In the genomic region with DNA sequence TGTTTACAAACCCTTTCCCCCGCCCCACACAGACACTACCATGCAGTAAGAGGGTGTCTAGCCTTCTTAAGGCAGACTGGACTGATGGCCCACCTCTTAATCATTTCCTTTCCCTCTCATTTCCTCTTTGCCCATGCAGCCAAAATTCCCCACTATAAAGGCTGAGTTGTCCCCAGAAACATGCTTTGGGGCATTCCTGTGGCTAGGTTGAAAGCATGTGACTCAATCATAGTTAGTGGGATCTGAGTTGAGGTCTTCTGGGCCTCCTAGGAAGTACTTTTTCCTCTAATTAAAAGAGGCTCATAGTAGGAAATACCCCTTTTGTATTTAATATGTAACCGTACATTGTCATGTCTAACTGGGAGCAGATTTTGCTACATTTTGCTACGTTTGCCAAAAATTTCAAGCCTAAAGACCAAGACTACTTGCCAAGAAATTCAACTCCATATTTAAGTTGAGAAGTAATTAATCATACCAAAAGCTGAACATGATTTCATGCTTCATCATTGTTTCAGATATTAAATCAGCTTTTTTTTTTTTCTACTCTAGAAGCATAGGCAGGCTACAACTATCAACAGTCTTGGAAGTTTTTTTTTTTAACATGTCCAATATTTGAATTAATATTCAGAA, we compare ENCODE assay signal across 13 cellular contexts.
DNase-seq lines count a peak whose midpoint lies in the region; ATAC-seq and TF ChIP-seq lines count a peak whose summit lies in the region.
"Had no signal": no experiment of that assay in that cellular context is flagged by ENCODE, and none has a peak within 500 bp of the region (broad histone marks: within the 10 kb centered on the region; RNA-seq: fewer than 3 reads in every experiment).

No MANE protein-coding gene starts in this region.

- no peak for TF ChIP-seq POLR2A in thyroid gland (IDR thresholded peaks at IDR 0.05)

- H3K27me3 Mint-ChIP-seq in nephron (ENCODE audit: low read depth) (no peaks in the 10 kb centered on the region), neural progenitor cell (ENCODE audit: insufficient read depth, low read depth) (no peaks in the 10 kb centered on the region)
- H3K27me3 Mint-ChIP-seq in activated CD4-positive, alpha-beta T cell treated with anti-CD3 and anti-CD28 coated beads for 36 hours, result peaks cover 2% of the 10 kb centered on the region
- H3K27me3 Mint-ChIP-seq in effector memory CD8-positive, alpha-beta T cell, result no peaks in the 10 kb centered on the region
- H3K27me3 Mint-ChIP-seq: natural killer cell treated with Interleukin-12 subunit alpha and Interleukin-12 subunit beta and Interleukin-15 and Interleukin-18, amount 100 ng/mL, for 72 hours had no signal

- intact Hi-C loops in mammary epithelial cell (cut with micrococcal nuclease), result no loop called here
- intact Hi-C loops in activated CD4-positive, alpha-beta T cell treated with anti-CD3 and anti-CD28 coated beads for 36 hours (cut with DNase I, micrococcal nuclease), result loop anchor here in 1 of 2 experiments (10.0 kb wide), 1 partner anchor 217 kb away; no protein-coding TSS in a partner anchor
- intact Hi-C loops in thyroid gland (cut with DNase I), result no loop called here

- H3K27ac Mint-ChIP-seq in nephron (peak overlapping the region in 2 of 3 experiments; percentile 61 to 72), neural progenitor cell (no peak overlapping the region)
- no peak overlapping the region for H3K27ac Mint-ChIP-seq in activated CD4-positive, alpha-beta T cell treated with anti-CD3 and anti-CD28 coated beads for 36 hours
- no peak overlapping the region for H3K27ac Mint-ChIP-seq in effector memory CD8-positive, alpha-beta T cell
- H3K27ac Mint-ChIP-seq: activated CD8-positive, alpha-beta T cell treated with anti-CD3 and anti-CD28 coated beads, Interleukin-2, amount 10 ng/mL, durations not matched to agents 7 days and 5 days; natural killer cell treated with Interleukin-12 subunit alpha and Interleukin-12 subunit beta and Interleukin-15 and Interleukin-18, amount 100 ng/mL, for 72 hours had no signal

- no peaks in the 10 kb centered on the region for H3K9me3 ChIP-seq in mammary epithelial cell (replicated peaks; ENCODE audit: insufficient read depth, low read length)
- H3K9me3 ChIP-seq in neural progenitor cell (ENCODE audit: low read depth), result no peaks in the 10 kb centered on the region
- H3K9me3 ChIP-seq in thyroid gland, result no peaks in the 10 kb centered on the region

- H3K9ac ChIP-seq in mammary epithelial cell (ENCODE audit: insufficient read depth, low read length) (no peak overlapping the region), neural progenitor cell (no peak overlapping the region)

- ATAC-seq in activated CD4-positive, alpha-beta T cell treated with anti-CD3 and anti-CD28 coated beads for 36 hours, result no peak
- no peak for ATAC-seq in effector memory CD8-positive, alpha-beta T cell (replicated peaks)
- ATAC-seq: activated CD8-positive, alpha-beta T cell treated with anti-CD3 and anti-CD28 coated beads, Interleukin-2, amount 10 ng/mL, durations not matched to agents 7 days and 5 days; natural killer cell treated with Interleukin-12 subunit alpha and Interleukin-12 subunit beta and Interleukin-15 and Interleukin-18, amount 100 ng/mL, for 72 hours; Right ventricle myocardium inferior had no signal

- peak overlapping the region; percentile 43 for H3K27ac ChIP-seq in mammary epithelial cell (ENCODE audit: insufficient read depth, low read depth, low read length)
- H3K27ac ChIP-seq in neural progenitor cell, result no peak overlapping the region
- no peak overlapping the region for H3K27ac ChIP-seq in thyroid gland

- H4K20me1 ChIP-seq in mammary epithelial cell (ENCODE audit: insufficient read depth, low read length) (no peaks in the 10 kb centered on the region), neural progenitor cell (ENCODE audit: low read depth) (no peaks in the 10 kb centered on the region)

- CTCF ChIA-PET in mammary epithelial cell (lab: Charles Lee; ENCODE audit: low non-redundant PET), result interaction anchor here (0.6 kb wide), 1 partner anchor 553 kb away, joined by 4 read pairs; no protein-coding TSS in a partner anchor
- CTCF ChIA-PET in activated CD4-positive, alpha-beta T cell treated with anti-CD3 and anti-CD28 coated beads for 36 hours (lab: Charles Lee), result no interaction called here

- H3K27me3 ChIP-seq in mammary epithelial cell (ENCODE audit: insufficient read depth, low read length) (no peaks in the 10 kb centered on the region), neural progenitor cell (no peaks in the 10 kb centered on the region), thyroid gland (no peaks in the 10 kb centered on the region)

- dilution Hi-C loops in mammary epithelial cell (cut with HindIII; ENCODE audit: low sequenced_read_pairs), result no loop called here

- H3K4me3 Mint-ChIP-seq in nephron (no peak overlapping the region), neural progenitor cell (no peak overlapping the region)
- no peak overlapping the region for H3K4me3 Mint-ChIP-seq in activated CD4-positive, alpha-beta T cell treated with anti-CD3 and anti-CD28 coated beads for 36 hours
- H3K4me3 Mint-ChIP-seq in effector memory CD8-positive, alpha-beta T cell, result no peak overlapping the region
- H3K4me3 Mint-ChIP-seq: activated CD8-positive, alpha-beta T cell treated with anti-CD3 and anti-CD28 coated beads, Interleukin-2, amount 10 ng/mL, durations not matched to agents 7 days and 5 days; natural killer cell treated with Interleukin-12 subunit alpha and Interleukin-12 subunit beta and Interleukin-15 and Interleukin-18, amount 100 ng/mL, for 72 hours had no signal

- H3K4me2 ChIP-seq in mammary epithelial cell (ENCODE audit: insufficient read depth, low read depth, low read length) (peak overlapping the region; percentile 48), neural progenitor cell (no peak overlapping the region)

- H3K4me1 ChIP-seq in mammary epithelial cell (ENCODE audit: insufficient read depth, low read length), result peaks cover 33% of the 10 kb centered on the region
- H3K4me1 ChIP-seq in neural progenitor cell, result no peaks in the 10 kb centered on the region
- H3K4me1 ChIP-seq in thyroid gland, result no peaks in the 10 kb centered on the region

- H3K4me3 ChIP-seq in mammary epithelial cell (replicated peaks in 1 of 3; ENCODE audit: insufficient read depth in 1 of 3, low read depth in 2 of 3, low read length in 3 of 3) (no peak overlapping the region), neural progenitor cell (no peak overlapping the region), thyroid gland (replicated peaks in 1 of 3) (no peak overlapping the region)

- no TSS peak for BruUV-seq in mammary epithelial cell (replicated peaks; lab: Mats Ljungman, UMichigan)

- WGBS in mammary epithelial cell (ENCODE audit: low coverage, missing lambda C conversion rate), result 4% methylated on average over 3 of the region's 3 CpGs
- WGBS in thyroid gland, 2 donors, result 87 to 89% methylated on average over 3 of the region's 3 CpGs

- H3F3A ChIP-seq in neural progenitor cell (ENCODE audit: low read depth), result no peaks in the 10 kb centered on the region

- H3K79me2 ChIP-seq in mammary epithelial cell (ENCODE audit: insufficient read depth, low read length) (no peaks in the 10 kb centered on the region), neural progenitor cell (ENCODE audit: low read depth) (no peaks in the 10 kb centered on the region)

- POLR2A ChIA-PET in activated CD4-positive, alpha-beta T cell treated with anti-CD3 and anti-CD28 coated beads for 36 hours (lab: Charles Lee), result no interaction called here

- H3K36me3 Mint-ChIP-seq in nephron (ENCODE audit: low read depth), result no peaks in the 10 kb centered on the region
- H3K36me3 Mint-ChIP-seq in neural progenitor cell, result no peaks in the 10 kb centered on the region
- no peaks in the 10 kb centered on the region for H3K36me3 Mint-ChIP-seq in activated CD4-positive, alpha-beta T cell treated with anti-CD3 and anti-CD28 coated beads for 36 hours (ENCODE audit: low read depth)
- no peaks in the 10 kb centered on the region for H3K36me3 Mint-ChIP-seq in effector memory CD8-positive, alpha-beta T cell (ENCODE audit: insufficient read depth)
- H3K36me3 Mint-ChIP-seq: natural killer cell treated with Interleukin-12 subunit alpha and Interleukin-12 subunit beta and Interleukin-15 and Interleukin-18, amount 100 ng/mL, for 72 hours had no signal

- TF ChIP-seq CTCF in mammary epithelial cell (conservative IDR thresholded peaks at IDR 0.05 in 1 of 2, IDR thresholded peaks at IDR 0.05 in 1 of 2; ENCODE audit: extremely low read depth in 1 of 2, insufficient read depth in 1 of 2, low read depth in 1 of 2, low read length in 2 of 2) (no peak), nephron (IDR thresholded peaks at IDR 0.05; ENCODE audit: unreplicated experiment in 3 of 3) (no peak), neural progenitor cell (IDR thresholded peaks at IDR 0.05) (no peak), thyroid gland (IDR thresholded peaks at IDR 0.05) (no peak)

- no peaks in the 10 kb centered on the region for H3K9me3 Mint-ChIP-seq in nephron
- no peaks in the 10 kb centered on the region for H3K9me3 Mint-ChIP-seq in neural progenitor cell
- H3K9me3 Mint-ChIP-seq in activated CD4-positive, alpha-beta T cell treated with anti-CD3 and anti-CD28 coated beads for 36 hours (ENCODE audit: low read depth), result no peaks in the 10 kb centered on the region
- peaks cover 0 to 6% of the 10 kb centered on the region in 2 donors for H3K9me3 Mint-ChIP-seq in effector memory CD8-positive, alpha-beta T cell

- in situ Hi-C loops in mammary epithelial cell (cut with MboI; ENCODE audit: low sequenced_read_pairs in 2 of 2), result loop anchor here (25.0 kb wide), 1 partner anchor 530 kb away; no protein-coding TSS in a partner anchor

- H3K36me3 ChIP-seq in mammary epithelial cell (ENCODE audit: insufficient read depth, low read length) (no peaks in the 10 kb centered on the region), neural progenitor cell (no peaks in the 10 kb centered on the region), thyroid gland (no peaks in the 10 kb centered on the region)

- DNase-seq in GM04504 (ENCODE audit: low read depth), result peak; percentile 80
- DNase-seq in HS-5 (ENCODE audit: low read depth), result peak; percentile 97
- peak; percentile 92 for DNase-seq in mammary epithelial cell
- DNase-seq in neural progenitor cell (ENCODE audit: low spot score), result no peak
- DNase-seq in activated CD4-positive, alpha-beta T cell treated with anti-CD3 and anti-CD28 coated beads for 36 hours, result no peak
- no peak for DNase-seq in effector memory CD8-positive, alpha-beta T cell
- DNase-seq in thyroid gland, result no peak
- DNase-seq: activated CD8-positive, alpha-beta T cell treated with anti-CD3 and anti-CD28 coated beads, Interleukin-2, amount 10 ng/mL, durations not matched to agents 7 days and 5 days; hypothalamus; NCI-H187 had no signal

- H2AFZ ChIP-seq in mammary epithelial cell (ENCODE audit: low read depth, low read length), result peak overlapping the region; percentile 21
- H2AFZ ChIP-seq in neural progenitor cell (replicated peaks), result no peak overlapping the region

- H3K4me1 Mint-ChIP-seq in nephron (peaks cover 32% of the 10 kb centered on the region), neural progenitor cell (peaks cover 4% of the 10 kb centered on the region)
- peaks cover 17% of the 10 kb centered on the region for H3K4me1 Mint-ChIP-seq in activated CD4-positive, alpha-beta T cell treated with anti-CD3 and anti-CD28 coated beads for 36 hours
- peaks cover 2% of the 10 kb centered on the region in 2 donors for H3K4me1 Mint-ChIP-seq in effector memory CD8-positive, alpha-beta T cell (ENCODE audit: low read depth in 2 of 2)

Comparison
In these comparisons a context has a peak if more than half of its experiments do, and no peak if none do; other contexts are left out.
1. DNase-seq: peak in GM04504 (single experiment), HS-5 (single experiment) and mammary epithelial cell (single experiment); none in neural progenitor cell (single experiment), activated CD4-positive, alpha-beta T cell treated with anti-CD3 and anti-CD28 coated beads for 36 hours (single experiment), effector memory CD8-positive, alpha-beta T cell (0 of 3) and thyroid gland (0 of 2).
2. H3K27ac Mint-ChIP-seq: peak in nephron (2 of 3); none in neural progenitor cell (single experiment), activated CD4-positive, alpha-beta T cell treated with anti-CD3 and anti-CD28 coated beads for 36 hours (single experiment) and effector memory CD8-positive, alpha-beta T cell (0 of 2).